In genomic region chr14:52740751-52741150, GRCh38 we compare ENCODE assay signal across 2 cellular contexts.
TF ChIP-seq lines count a peak whose summit lies in the region.

No MANE protein-coding gene starts in this region.

TF ChIP-seq in A549, 52 proteins besides CTCF, POLR2A, EP300 and RAD21:
- TF ChIP-seq NPAS2 (CRISPR knock-in tag; IDR thresholded peaks at IDR 0.05; ENCODE audit: borderline replicate concordance) (no peak), JUN (IDR thresholded peaks at IDR 0.05) (no peak), ZFP36 (IDR thresholded peaks at IDR 0.05; ENCODE audit: borderline replicate concordance, partially characterized antibody) (no peak), ESRRA (IDR thresholded peaks at IDR 0.05; ENCODE audit: borderline replicate concordance, low read length) (no peak), EHF (CRISPR knock-in tag; IDR thresholded peaks at IDR 0.05) (no peak), KDM1A (IDR thresholded peaks at IDR 0.05; ENCODE audit: low read depth) (no peak), NR3C1 (IDR thresholded peaks at IDR 0.05) (no peak), ZSCAN20 (CRISPR knock-in tag; IDR thresholded peaks at IDR 0.05) (no peak), HMGXB4 (CRISPR knock-in tag; IDR thresholded peaks at IDR 0.05; ENCODE audit: borderline replicate concordance) (no peak), MAX (IDR thresholded peaks at IDR 0.05) (no peak), TP53 (CRISPR knock-in tag; IDR thresholded peaks at IDR 0.05) (no peak), REST (IDR thresholded peaks at IDR 0.05) (no peak), SREBF2 (IDR thresholded peaks at IDR 0.05) (no peak), EHMT2 (IDR thresholded peaks at IDR 0.05; ENCODE audit: low read depth) (no peak), POLR2AphosphoS2 (conservative IDR thresholded peaks at IDR 0.05; ENCODE audit: low read length) (no peak)

TF ChIP-seq in endothelial cell of umbilical vein, 7 proteins besides CTCF, POLR2A, EP300 and RAD21:
- peak; percentile 54 for TF ChIP-seq GATA2 (IDR thresholded peaks at IDR 0.05; ENCODE audit: insufficient read depth, insufficient read length, low read depth, low read length)
- no peak for TF ChIP-seq MAX (IDR thresholded peaks at IDR 0.05; ENCODE audit: insufficient read depth, insufficient read length)
- peak; percentile 35 for TF ChIP-seq JUN (IDR thresholded peaks at IDR 0.05; ENCODE audit: borderline replicate concordance, insufficient read depth, insufficient read length, low read depth)
